Comparison of ENCODE assay signal across 25 cellular contexts in the genomic region with DNA sequence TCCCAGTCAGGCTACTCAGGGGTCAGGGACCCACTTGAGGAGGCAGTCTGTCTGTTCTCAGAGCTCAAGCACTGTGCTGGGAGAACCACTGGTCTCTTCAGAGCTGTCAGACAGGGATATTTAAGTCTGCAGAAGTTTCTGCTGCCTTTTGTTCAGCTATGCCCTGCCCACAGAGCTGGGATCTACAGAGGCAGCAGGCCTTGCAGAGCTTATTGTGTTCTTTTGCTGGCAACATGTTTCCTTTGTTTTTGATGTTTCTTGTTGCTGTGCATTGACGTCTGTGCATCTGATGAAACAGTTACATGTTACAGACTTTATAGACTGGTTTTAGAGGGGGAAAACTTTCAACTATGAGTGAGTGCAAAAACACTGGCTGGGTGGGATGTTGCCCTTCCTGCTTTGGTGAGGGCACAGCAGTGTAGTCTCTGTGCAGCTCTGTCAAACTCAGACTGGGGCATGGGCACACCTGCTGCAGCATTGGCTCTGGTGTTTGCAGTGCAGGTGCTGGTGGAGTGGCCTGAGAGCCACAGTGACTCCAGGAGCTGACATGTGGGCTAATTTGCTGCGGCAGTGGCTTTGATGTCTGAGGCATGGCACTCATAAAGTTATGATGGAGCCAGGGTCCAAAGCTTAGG. TPM values are rescaled to one million over a fixed set of nuclear protein-coding genes. Genes with fewer than 3 reads are reported as not detected.
"Had no signal": no experiment of that assay in that cellular context is flagged by ENCODE, and none has a peak within 500 bp of the region (broad histone marks: within the 10 kb centered on the region; RNA-seq: fewer than 3 reads in every experiment).

No MANE protein-coding gene starts in this region.

- H3K4me1 ChIP-seq: foreskin keratinocyte, right atrium auricular region had no signal

- H3K4me1 Mint-ChIP-seq: stimulated activated naive B cell treated with anti-CD40 and anti-IgM and Interleukin-4, amounts not matched to agents 10 μg/mL and 1 μg/mL and 100 μg/mL, for 72 hours had no signal

- H3K36me3 Mint-ChIP-seq: activated CD4-positive, alpha-beta memory T cell treated with anti-CD3 and anti-CD28 coated beads for 36 hours; stimulated activated naive B cell treated with anti-CD40 and anti-IgM and Interleukin-4, amounts not matched to agents 10 μg/mL and 1 μg/mL and 100 μg/mL, for 72 hours had no signal

- DNase-seq: activated CD4-positive, alpha-beta T cell treated with anti-CD3 and anti-CD28 coated beads for 1 hour; activated naive CD4-positive, alpha-beta T cell treated with anti-CD3 and anti-CD28 coated beads, Interleukin-2, amount 50 U/mL, for 16 hours; cortex of kidney; effector CD4-positive, alpha-beta T cell; foreskin keratinocyte; glutamatergic neuron; kidney glomerular epithelial cell; left ventricle myocardium superior; nephron progenitor cell; stimulated activated CD4-positive, alpha-beta T cell treated with anti-CD3 and anti-CD28 coated beads, Interleukin-15, amount 100 ng/mL, for 24 hours; stimulated activated CD4-positive, alpha-beta T cell treated with anti-CD3 and anti-CD28 coated beads, Interleukin-4, amount 100 ng/mL, for 1 hour; stimulated activated naive B cell treated with anti-CD40 and anti-IgM and Interleukin-4, amounts not matched to agents 10 μg/mL and 1 μg/mL and 100 μg/mL, for 72 hours; substantia nigra; SW 1271; T-helper 9 cell; trophoblast cell had no signal

- H3K36me3 ChIP-seq: right atrium auricular region had no signal

- H3K27ac Mint-ChIP-seq: activated CD4-positive, alpha-beta memory T cell treated with anti-CD3 and anti-CD28 coated beads for 36 hours; activated T-cell treated with anti-CD3 and anti-CD28 coated beads, Interleukin-2, amount 50 U/mL, for 72 hours; nephron progenitor cell; progenitor cell of endocrine pancreas; stimulated activated naive B cell treated with anti-CD40 and anti-IgM and Interleukin-4, amounts not matched to agents 10 μg/mL and 1 μg/mL and 100 μg/mL, for 72 hours had no signal

- H3K4me3 ChIP-seq: right atrium auricular region had no signal

- ATAC-seq: left ventricle myocardium superior; stimulated activated naive B cell treated with anti-CD40 and anti-IgM and Interleukin-4, amounts not matched to agents 10 μg/mL and 1 μg/mL and 100 μg/mL, for 72 hours had no signal

- H3K27me3 ChIP-seq: foreskin keratinocyte, right atrium auricular region had no signal

- H3K4me3 Mint-ChIP-seq: activated CD4-positive, alpha-beta memory T cell treated with anti-CD3 and anti-CD28 coated beads for 36 hours; activated T-cell treated with anti-CD3 and anti-CD28 coated beads, Interleukin-2, amount 50 U/mL, for 72 hours; nephron progenitor cell; stimulated activated naive B cell treated with anti-CD40 and anti-IgM and Interleukin-4, amounts not matched to agents 10 μg/mL and 1 μg/mL and 100 μg/mL, for 72 hours had no signal

- H3K27ac ChIP-seq: foreskin keratinocyte, right atrium auricular region had no signal

- H3K9me3 ChIP-seq: right atrium auricular region had no signal

- H3K27me3 Mint-ChIP-seq: progenitor cell of endocrine pancreas had no signal

RNA-seq across cellular contexts. Expression of gene CLEC6A, which starts 26.8 kb away (rescaled TPM):
- total RNA-seq: activated CD4-positive, alpha-beta memory T cell treated with anti-CD3 and anti-CD28 coated beads for 36 hours; activated T-cell treated with anti-CD3 and anti-CD28 coated beads, Interleukin-2, amount 50 U/mL, for 72 hours; endothelial cell of umbilical vein; foreskin keratinocyte; left ventricle myocardium superior; mesenteric fat pad; omental fat pad; progenitor cell of endocrine pancreas; right atrium auricular region; SK-MEL-5 had no signal
- polyA plus RNA-seq: endothelial cell of umbilical vein, foreskin keratinocyte had no signal

RNA-seq across cellular contexts. Expression of gene CLEC4D, which starts 30.7 kb away (rescaled TPM):
- total RNA-seq: activated CD4-positive, alpha-beta memory T cell treated with anti-CD3 and anti-CD28 coated beads for 36 hours; activated T-cell treated with anti-CD3 and anti-CD28 coated beads, Interleukin-2, amount 50 U/mL, for 72 hours; endothelial cell of umbilical vein; foreskin keratinocyte; left ventricle myocardium superior; SK-MEL-5 had no signal
- polyA plus RNA-seq: endothelial cell of umbilical vein, foreskin keratinocyte had no signal

RNA-seq across cellular contexts. Expression of gene CLEC4E, which starts 58.1 kb away (rescaled TPM):
- total RNA-seq: activated CD4-positive, alpha-beta memory T cell treated with anti-CD3 and anti-CD28 coated beads for 36 hours; activated T-cell treated with anti-CD3 and anti-CD28 coated beads, Interleukin-2, amount 50 U/mL, for 72 hours; endothelial cell of umbilical vein; foreskin keratinocyte; progenitor cell of endocrine pancreas; SK-MEL-5; skeletal muscle tissue had no signal
- polyA plus RNA-seq: endothelial cell of umbilical vein, foreskin keratinocyte had no signal
